Comparison of ENCODE assay signal across 1 cellular context in genomic region chr2:241844831-241845578, GRCh38.
TF ChIP-seq lines count a peak whose summit lies in the region.

No MANE protein-coding gene starts in this region.

TF ChIP-seq in H1, 55 proteins besides CTCF, POLR2A, EP300 and RAD21:
- TF ChIP-seq SRF (IDR thresholded peaks at IDR 0.05; ENCODE audit: low read depth, low read length) (no peak), POU5F1 (IDR thresholded peaks at IDR 0.05; ENCODE audit: low read depth, low read length) (no peak)
